ENCODE assay signal across 9 cellular contexts in genomic region chrX:87583679-87584078, GRCh38.
DNase-seq lines count a peak whose midpoint lies in the region; TF ChIP-seq lines count a peak whose summit lies in the region.
"Had no signal": no experiment of that assay in that cellular context is flagged by ENCODE, and none has a peak within 500 bp of the region (broad histone marks: within the 10 kb centered on the region; RNA-seq: fewer than 3 reads in every experiment).

No MANE protein-coding gene starts in this region.

- TF ChIP-seq CTCF in GM12874 (IDR thresholded peaks at IDR 0.05; ENCODE audit: insufficient read depth, low read depth, low read length) (peak; percentile 19; the same call in 1 of the 2 replicates), brain microvascular endothelial cell (IDR thresholded peaks at IDR 0.05; ENCODE audit: low read depth, low read length, missing control alignments) (peak; percentile 60), mesothelial cell of epicardium (IDR thresholded peaks at IDR 0.05; ENCODE audit: unreplicated experiment) (peak; percentile 72)

- DNase-seq in Jurkat, Clone E6-1 (ENCODE audit: low read depth, low spot score) = peak; percentile 0
- DNase-seq in brain microvascular endothelial cell = no peak
- DNase-seq in mesothelial cell of epicardium (ENCODE audit: low spot score in 2 of 2, unreplicated experiment in 2 of 2) = no peak
- no peak for DNase-seq in epidermal melanocyte (ENCODE audit: insufficient read length, low spot score)
- no peak for DNase-seq in NCI-H226
- no peak for DNase-seq in stimulated activated CD4-positive, alpha-beta T cell treated with anti-CD3 and anti-CD28 coated beads, Interleukin-1b, Interleukin-23, amount 100 ng/mL, for 48 hours
- DNase-seq: activated naive CD4-positive, alpha-beta T cell; SW 1271 had no signal

- H3K27ac ChIP-seq in brain microvascular endothelial cell = no peak overlapping the region

- H3K9me3 Mint-ChIP-seq in mesothelial cell of epicardium = peaks cover 10% of the 10 kb centered on the region

- H3K27ac Mint-ChIP-seq in mesothelial cell of epicardium = no peak overlapping the region

- H3K36me3 ChIP-seq in brain microvascular endothelial cell (replicated peaks) = no peaks in the 10 kb centered on the region

- in situ Hi-C loops in brain microvascular endothelial cell (cut with HindIII; ENCODE audit: low pct_ligation_motif_present, low sequenced_read_pairs) = no loop called here

- no peak overlapping the region for H3K4me3 Mint-ChIP-seq in mesothelial cell of epicardium

- H3K27me3 ChIP-seq in brain microvascular endothelial cell (replicated peaks) = no peaks in the 10 kb centered on the region

- no peaks in the 10 kb centered on the region for H3K4me1 Mint-ChIP-seq in mesothelial cell of epicardium

- no peak overlapping the region for H3K4me3 ChIP-seq in Jurkat, Clone E6-1 (ENCODE audit: low read length)
- H3K4me3 ChIP-seq in brain microvascular endothelial cell (ENCODE audit: low read depth, low read length) = no peak overlapping the region

- H3K36me3 Mint-ChIP-seq in mesothelial cell of epicardium = no peaks in the 10 kb centered on the region

- no peaks in the 10 kb centered on the region for H3K27me3 Mint-ChIP-seq in mesothelial cell of epicardium (ENCODE audit: low read depth)

Comparison
In these comparisons a context has a peak if more than half of its experiments do, and no peak if none do; other contexts are left out.
1. CTCF ChIP-seq: peak in every context shown above with its lines; median percentile 72 in mesothelial cell of epicardium; 60 in brain microvascular endothelial cell; 19 in GM12874.